ENCODE assay signal across 29 cellular contexts in the genomic region with DNA sequence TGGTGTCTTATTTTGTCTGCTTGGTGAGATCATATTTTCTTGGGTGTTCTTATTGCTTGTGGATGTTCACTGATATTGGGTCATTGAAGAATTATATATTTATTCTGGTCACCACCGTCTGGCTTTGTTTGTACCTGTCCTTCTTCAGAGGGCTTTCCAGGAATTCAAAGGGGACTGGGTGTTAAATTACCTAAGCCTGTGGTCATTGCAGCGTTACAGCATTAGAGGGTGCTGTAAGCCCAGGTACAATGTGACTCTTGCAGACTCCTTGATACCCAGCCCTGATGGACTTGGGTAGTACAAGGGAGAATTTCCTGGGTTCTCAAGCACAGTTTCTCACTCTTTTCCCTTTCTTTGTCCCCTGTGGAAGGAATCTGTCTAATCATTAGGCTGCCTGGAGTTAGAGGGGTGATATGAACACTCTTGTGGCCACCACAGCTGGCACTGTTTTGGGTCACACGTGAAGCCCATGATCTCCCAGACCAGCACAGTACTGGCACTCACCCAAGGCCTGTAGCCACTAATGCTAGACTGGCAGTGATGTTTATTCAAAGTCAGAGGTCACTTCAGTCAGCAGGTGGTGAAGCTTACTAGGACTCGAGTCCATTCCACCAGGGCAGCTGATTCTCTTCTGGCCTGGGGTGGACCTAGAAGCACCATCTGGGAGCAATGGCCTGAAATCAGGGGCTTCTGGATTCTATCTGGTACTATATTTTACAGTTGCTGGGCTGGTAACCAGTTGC. TPM values are rescaled to one million over a fixed set of nuclear protein-coding genes. Genes with fewer than 3 reads are reported as not detected.
DNase-seq lines count a peak whose midpoint lies in the region; ATAC-seq and TF ChIP-seq lines count a peak whose summit lies in the region.
"Had no signal": no experiment of that assay in that cellular context is flagged by ENCODE, and none has a peak within 500 bp of the region (broad histone marks: within the 10 kb centered on the region; RNA-seq: fewer than 3 reads in every experiment).

No MANE protein-coding gene starts in this region.

- H3K9me3 Mint-ChIP-seq in T-cell = peaks cover 14 to 25% (median 25%) of the 10 kb centered on the region in 3 donors

- no peak overlapping the region for H3K27ac ChIP-seq in HEK293 (ENCODE audit: extremely low read depth, low read depth, low read length)
- H3K27ac ChIP-seq: colonic mucosa, upper lobe of right lung had no signal

- TF ChIP-seq CTCF in BE2C (IDR thresholded peaks at IDR 0.05; ENCODE audit: low read depth, low read length) = peak; percentile 44
- no peak for TF ChIP-seq CTCF in HEK293 (tag by site-specific recombination; IDR thresholded peaks at IDR 0.05)
- TF ChIP-seq CTCF in fibroblast of mammary gland (conservative IDR thresholded peaks at IDR 0.05; ENCODE audit: control insufficient read depth, insufficient read depth, low read depth, low read length) = peak; percentile 20

- no peaks in the 10 kb centered on the region for H3K4me1 ChIP-seq in BE2C
- H3K4me1 ChIP-seq in HEK293 (ENCODE audit: control insufficient read depth, insufficient read depth, low read length) = no peaks in the 10 kb centered on the region
- H3K4me1 ChIP-seq: colonic mucosa, upper lobe of right lung had no signal

- no peak for DNase-seq in BE2C
- peak; percentile 54 for DNase-seq in OCI-M1 (lab: John Stamatoyannopoulos, UW)
- no peak for DNase-seq in fibroblast of mammary gland (ENCODE audit: low read depth)
- DNase-seq in RKO (ENCODE audit: low spot score) = no peak
- DNase-seq in posterior cingulate gyrus = no peak
- DNase-seq in T-cell = no peak
- no peak for DNase-seq in NCI-H2029 (lab: John Stamatoyannopoulos, UW)
- DNase-seq: activated CD4-positive, alpha-beta memory T cell treated with anti-CD3 and anti-CD28 coated beads, Interleukin-2, amount 10 ng/mL, durations not matched to agents 7 days and 5 days; activated CD4-positive, alpha-beta T cell treated with anti-CD3 and anti-CD28 coated beads for 1 hour; activated CD8-positive, alpha-beta memory T cell treated with anti-CD3 and anti-CD28 coated beads, Interleukin-2, amount 50 U/mL, for 48 hours; amygdala; colonic mucosa; DMS79; effector memory CD8-positive, alpha-beta T cell; GDM1; left colon; MM.1S; NCI-H2029 treated with DMSO at 0.1 percent for 48 hours; NCI-H446 treated with DMSO at 0.1 percent for 48 hours; NK-92 treated with Interleukin-12 subunit alpha and Interleukin-12 subunit beta, amount 100 ng/mL, for 24 hours; stimulated activated CD4-positive, alpha-beta T cell treated with anti-CD3 and anti-CD28 coated beads, Interleukin-12 subunit alpha, Interleukin-12 subunit beta, amount 100 ng/mL, for 4 hours; stimulated activated CD4-positive, alpha-beta T cell treated with anti-CD3 and anti-CD28 coated beads, Interleukin-4, amount 100 ng/mL, for 24 hours; upper lobe of right lung had no signal

- no peak for ATAC-seq in T-cell (replicated peaks in 1 of 4)
- ATAC-seq: effector memory CD8-positive, alpha-beta T cell; left colon; sciatic nerve; stimulated activated effector memory CD8-positive, alpha-beta T cell treated with anti-CD3 and anti-CD28 coated beads, Interleukin-12 subunit alpha, Interleukin-12 subunit beta, amount 100 ng/mL, for 72 hours; upper lobe of right lung had no signal

- no peak overlapping the region for H3K27ac Mint-ChIP-seq in T-cell
- H3K27ac Mint-ChIP-seq: activated CD4-positive, alpha-beta memory T cell treated with anti-CD3 and anti-CD28 coated beads, Interleukin-2, amount 10 ng/mL, durations not matched to agents 7 days and 5 days; activated naive CD4-positive, alpha-beta T cell treated with anti-CD3 and anti-CD28 coated beads, Interleukin-2, amount 50 U/mL, for 24 hours; effector memory CD8-positive, alpha-beta T cell; memory B cell; stimulated activated effector memory CD8-positive, alpha-beta T cell treated with anti-CD3 and anti-CD28 coated beads, Interleukin-12 subunit alpha, Interleukin-12 subunit beta, amount 100 ng/mL, for 72 hours had no signal

- H3K4me3 ChIP-seq in BE2C (ENCODE audit: low read depth, low read length) = no peak overlapping the region
- H3K4me3 ChIP-seq in HEK293 (ENCODE audit: low read depth, low read length) = no peak overlapping the region
- no peak overlapping the region for H3K4me3 ChIP-seq in fibroblast of mammary gland (ENCODE audit: control insufficient read depth, low read depth, low read length)
- H3K4me3 ChIP-seq: colonic mucosa, upper lobe of right lung had no signal

- intact Hi-C loops in posterior cingulate gyrus (cut with DNase I) = no loop called here

- no peak overlapping the region for H3K4me3 Mint-ChIP-seq in T-cell
- H3K4me3 Mint-ChIP-seq: activated CD4-positive, alpha-beta memory T cell treated with anti-CD3 and anti-CD28 coated beads, Interleukin-2, amount 10 ng/mL, durations not matched to agents 7 days and 5 days; activated naive CD4-positive, alpha-beta T cell treated with anti-CD3 and anti-CD28 coated beads, Interleukin-2, amount 50 U/mL, for 24 hours; effector memory CD8-positive, alpha-beta T cell; memory B cell; neural crest cell; stimulated activated effector memory CD8-positive, alpha-beta T cell treated with anti-CD3 and anti-CD28 coated beads, Interleukin-12 subunit alpha, Interleukin-12 subunit beta, amount 100 ng/mL, for 72 hours had no signal

- peaks cover 16 to 18% of the 10 kb centered on the region in 2 donors for H3K27me3 Mint-ChIP-seq in T-cell

- H3K36me3 ChIP-seq in BE2C = no peaks in the 10 kb centered on the region
- H3K36me3 ChIP-seq in HEK293 (ENCODE audit: control insufficient read depth in 2 of 2, insufficient read depth in 1 of 2, low read length in 2 of 2) = no peaks in the 10 kb centered on the region
- H3K36me3 ChIP-seq: colonic mucosa, upper lobe of right lung had no signal

- no peaks in the 10 kb centered on the region for H3K27me3 ChIP-seq in BE2C
- H3K27me3 ChIP-seq: colonic mucosa, upper lobe of right lung had no signal

- H3K36me3 Mint-ChIP-seq in T-cell = no peaks in the 10 kb centered on the region
- H3K36me3 Mint-ChIP-seq: stimulated activated effector memory CD8-positive, alpha-beta T cell treated with anti-CD3 and anti-CD28 coated beads, Interleukin-12 subunit alpha, Interleukin-12 subunit beta, amount 100 ng/mL, for 72 hours had no signal

- POLR2A ChIA-PET in HEK293 (lab: Yijun Ruan, JAX) (no interaction called here), T-cell (lab: Charles Lee) (no interaction called here)

- CTCF ChIA-PET in HEK293 (lab: Yijun Ruan, JAX) = no interaction called here
- CTCF ChIA-PET in T-cell (lab: Charles Lee) = no interaction called here

- H3K9me3 ChIP-seq in BE2C (peaks cover 4% of the 10 kb centered on the region; the same call in 1 of the 2 replicates), HEK293 (ENCODE audit: control insufficient read depth, insufficient read depth, low read depth, low read length) (no peaks in the 10 kb centered on the region)
- H3K9me3 ChIP-seq: colonic mucosa, upper lobe of right lung had no signal

- H3K4me1 Mint-ChIP-seq in T-cell = no peaks in the 10 kb centered on the region
- H3K4me1 Mint-ChIP-seq: memory B cell, neural crest cell had no signal

TF ChIP-seq in HEK293, 187 proteins besides CTCF, POLR2A, EP300 and RAD21 (continues in another document):
- TF ChIP-seq ZNF654 (tag by site-specific recombination; IDR thresholded peaks at IDR 0.05; ENCODE audit: low read depth) (0 out of 2 replicates have a peak, but pooled peaks have one; percentile 12), ZNF792 (tag by site-specific recombination; IDR thresholded peaks at IDR 0.05) (no peak), ZNF10 (tag by site-specific recombination; IDR thresholded peaks at IDR 0.05) (no peak), ZNF585B (tag by site-specific recombination; IDR thresholded peaks at IDR 0.05) (no peak), ZNF324 (tag by site-specific recombination; IDR thresholded peaks at IDR 0.05) (no peak), MEIS1 (CRISPR knock-in tag; IDR thresholded peaks at IDR 0.05; ENCODE audit: borderline replicate concordance) (no peak)
- TF ChIP-seq, protein P1, sequence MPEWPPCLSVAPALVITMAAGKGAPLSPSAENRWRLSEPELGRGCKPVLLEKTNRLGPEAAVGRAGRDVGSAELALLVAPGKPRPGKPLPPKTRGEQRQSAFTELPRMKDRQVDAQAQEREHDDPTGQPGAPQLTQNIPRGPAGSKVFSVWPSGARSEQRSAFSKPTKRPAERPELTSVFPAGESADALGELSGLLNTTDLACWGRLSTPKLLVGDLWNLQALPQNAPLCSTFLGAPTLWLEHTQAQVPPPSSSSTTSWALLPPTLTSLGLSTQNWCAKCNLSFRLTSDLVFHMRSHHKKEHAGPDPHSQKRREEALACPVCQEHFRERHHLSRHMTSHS (tag by site-specific recombination; IDR thresholded peaks at IDR 0.05) = no peak
- TF ChIP-seq, protein P2, sequence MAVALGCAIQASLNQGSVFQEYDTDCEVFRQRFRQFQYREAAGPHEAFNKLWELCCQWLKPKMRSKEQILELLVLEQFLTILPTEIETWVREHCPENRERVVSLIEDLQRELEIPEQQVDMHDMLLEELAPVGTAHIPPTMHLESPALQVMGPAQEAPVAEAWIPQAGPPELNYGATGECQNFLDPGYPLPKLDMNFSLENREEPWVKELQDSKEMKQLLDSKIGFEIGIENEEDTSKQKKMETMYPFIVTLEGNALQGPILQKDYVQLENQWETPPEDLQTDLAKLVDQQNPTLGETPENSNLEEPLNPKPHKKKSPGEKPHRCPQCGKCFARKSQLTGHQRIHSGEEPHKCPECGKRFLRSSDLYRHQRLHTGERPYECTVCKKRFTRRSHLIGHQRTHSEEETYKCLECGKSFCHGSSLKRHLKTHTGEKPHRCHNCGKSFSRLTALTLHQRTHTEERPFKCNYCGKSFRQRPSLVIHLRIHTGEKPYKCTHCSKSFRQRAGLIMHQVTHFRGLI (tag by site-specific recombination; IDR thresholded peaks at IDR 0.05) = no peak

RNA-seq across cellular contexts. Expression of a gene that starts 56.1 kb away (rescaled TPM):
- 27.6 TPM for polyA plus RNA-seq in BE2C (2012; ENCODE audit: insufficient read depth, insufficient read length, low read depth)
- total RNA-seq in T-cell = 10 to 100 TPM; 12.1 to 17.6 (median 13.3) TPM
